In the genomic region with DNA sequence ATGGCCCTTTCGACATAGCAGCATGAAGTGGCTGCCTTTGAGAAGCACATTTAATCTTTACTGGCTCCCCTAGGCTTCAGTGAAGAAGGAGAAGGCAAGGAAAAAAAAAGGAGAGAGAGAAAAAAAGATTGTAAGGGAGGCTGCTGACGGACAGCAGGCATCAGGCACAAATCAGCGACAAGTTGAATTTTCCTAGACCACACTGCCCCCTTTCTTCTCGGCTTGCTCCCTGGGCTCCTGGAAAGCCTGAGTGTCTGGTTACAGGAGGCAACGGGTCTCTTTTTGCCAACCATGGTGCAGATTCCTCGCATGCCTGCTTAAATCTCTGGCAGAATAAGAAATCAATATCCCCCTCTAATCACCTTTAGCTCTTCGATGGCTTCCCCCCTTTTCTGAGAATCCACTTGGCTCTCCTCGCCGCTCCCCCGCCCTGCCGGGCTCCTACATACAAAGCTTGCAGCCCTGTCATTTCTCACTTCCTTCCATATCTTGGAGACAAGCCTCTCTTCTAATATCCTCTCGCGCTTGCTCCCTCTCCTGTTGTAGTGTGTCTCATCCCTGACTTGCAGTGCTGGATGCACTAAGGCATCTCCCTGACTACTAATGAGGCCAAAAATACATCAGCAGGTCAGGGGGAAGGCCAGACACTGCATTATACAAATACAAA, we compare ENCODE assay signal across 8 cellular contexts. TPM values are rescaled to one million over a fixed set of nuclear protein-coding genes. Genes with fewer than 3 reads are reported as not detected.
A peak's percentile ranks its signal among the peaks of the same experiment; 100 is the strongest.
DNase-seq lines count a peak whose midpoint lies in the region; ATAC-seq and TF ChIP-seq lines count a peak whose summit lies in the region.

No MANE protein-coding gene starts in this region.

- H3K9me3 Mint-ChIP-seq in T-helper 2 cell treated with Interferon-gamma antibody and Interleukin-4, amounts not matched to agents 5 μg/mL and 100 μg/mL, for 36 hours = no peaks in the 10 kb centered on the region

- 1 to 3% (median 2%) methylated on average over 13 of the region's 13 CpGs for WGBS in adrenal gland, 4 donors

- peaks cover 35% of the 10 kb centered on the region for H3K27me3 Mint-ChIP-seq in T-helper 2 cell treated with Interferon-gamma antibody and Interleukin-4, amounts not matched to agents 5 μg/mL and 100 μg/mL, for 36 hours (ENCODE audit: low read depth)

- peaks cover 8% of the 10 kb centered on the region for H3K4me1 Mint-ChIP-seq in T-helper 2 cell treated with Interferon-gamma antibody and Interleukin-4, amounts not matched to agents 5 μg/mL and 100 μg/mL, for 36 hours (ENCODE audit: low read depth)

- H3K36me3 ChIP-seq in HUES48 (ENCODE audit: control insufficient read depth, insufficient read depth, low read length) (no peaks in the 10 kb centered on the region), adrenal gland (replicated peaks in 1 of 2) (no peaks in the 10 kb centered on the region), left ventricle myocardium inferior (no peaks in the 10 kb centered on the region)

- peaks cover 30% of the 10 kb centered on the region for H3K27me3 ChIP-seq in HUES48 (ENCODE audit: control insufficient read depth, insufficient read depth, low read length)
- no peaks in the 10 kb centered on the region for H3K27me3 ChIP-seq in adrenal gland
- H3K27me3 ChIP-seq in left ventricle myocardium inferior (ENCODE audit: low read depth) = peaks cover 43% of the 10 kb centered on the region

- TF ChIP-seq CTCF in adrenal gland (IDR thresholded peaks at IDR 0.05) (peak; percentile 20 to 71 (median 57)), left ventricle myocardium inferior (IDR thresholded peaks at IDR 0.05; ENCODE audit: borderline replicate concordance) (peak; percentile 79), GM13977 (IDR thresholded peaks at IDR 0.05; ENCODE audit: extremely low read depth, insufficient read depth, missing control alignments) (no peak)

- H3K9ac ChIP-seq in HUES48 (ENCODE audit: low read depth, low read length) = no peak overlapping the region

- H3K27ac ChIP-seq in HUES48 (ENCODE audit: low read depth, low read length) (peak overlapping the region; percentile 21), adrenal gland (peak overlapping the region; percentile 7 to 89 (median 72)), left ventricle myocardium inferior (replicated peaks) (peak overlapping the region; percentile 89)

- H3K27ac Mint-ChIP-seq in T-helper 2 cell treated with Interferon-gamma antibody and Interleukin-4, amounts not matched to agents 5 μg/mL and 100 μg/mL, for 36 hours = no peak overlapping the region

- intact Hi-C loops in adrenal gland (cut with DNase I) = loop anchor here (5.0 to 10.0 kb wide), 3 partner anchors 103 to 454 kb away; no protein-coding TSS in a partner anchor
- intact Hi-C loops in left ventricle myocardium inferior (cut with micrococcal nuclease) = loop anchor here (10.0 kb wide), 2 partner anchors 93 to 447 kb away; no protein-coding TSS in a partner anchor

- in situ Hi-C loops in GM13977 (cut with MboI; ENCODE audit: low pct_unique_long_range_greater_than_20kb, low sequenced_read_pairs, unreplicated experiment) = no loop called here

- no peak for ATAC-seq in GM21825 (IDR thresholded peaks at IDR 0.05; ENCODE audit: unreplicated experiment)

- no peaks in the 10 kb centered on the region for H3K36me3 Mint-ChIP-seq in T-helper 2 cell treated with Interferon-gamma antibody and Interleukin-4, amounts not matched to agents 5 μg/mL and 100 μg/mL, for 36 hours (ENCODE audit: low read depth)

- H3K4me1 ChIP-seq in HUES48 (ENCODE audit: control insufficient read depth, insufficient read depth, low read length) (peaks cover 41% of the 10 kb centered on the region), adrenal gland (replicated peaks in 1 of 2) (peaks cover 0 to 8% of the 10 kb centered on the region in 2 donors), left ventricle myocardium inferior (peaks cover 25% of the 10 kb centered on the region)

- DNase-seq in adrenal gland (peak; percentile 53 to 91 (median 69)), left ventricle myocardium inferior (peak; percentile 50), pons (ENCODE audit: low spot score) (peak; percentile 97), GM13977 (ENCODE audit: low spot score) (no peak)
- DNase-seq in T-helper 2 cell treated with Interferon-gamma antibody and Interleukin-4, amounts not matched to agents 5 μg/mL and 100 μg/mL, for 36 hours (ENCODE audit: low spot score) = no peak
- no peak for DNase-seq in activated CD8-positive, alpha-beta memory T cell treated with anti-CD3 and anti-CD28 coated beads, Interleukin-2, amount 50 U/mL, for 4 hours

- H3K9me3 ChIP-seq in HUES48 (ENCODE audit: control insufficient read depth, insufficient read depth, low read length) = no peaks in the 10 kb centered on the region
- no peaks in the 10 kb centered on the region for H3K9me3 ChIP-seq in adrenal gland (replicated peaks in 1 of 3)
- H3K9me3 ChIP-seq in left ventricle myocardium inferior (replicated peaks) = no peaks in the 10 kb centered on the region

- H3K4me3 ChIP-seq in HUES48 (ENCODE audit: low read depth, low read length) (peak overlapping the region; percentile 66), adrenal gland (peak overlapping the region in 2 of 4 donors; percentile 20 to 47), left ventricle myocardium inferior (peak overlapping the region; percentile 72)

- no peak overlapping the region for H3K4me3 Mint-ChIP-seq in T-helper 2 cell treated with Interferon-gamma antibody and Interleukin-4, amounts not matched to agents 5 μg/mL and 100 μg/mL, for 36 hours

- TF ChIP-seq POLR2A in adrenal gland (IDR thresholded peaks at IDR 0.05) = peak in 1 of 2 donors; percentile 32

RNA-seq across cellular contexts. Expression of a gene that starts 14.3 kb away (rescaled TPM):
- total RNA-seq in adrenal gland (1 to 10 TPM in 2 of 8 donors, under 1 TPM in 2, not detected in 4; 0.27 to 5.9 (median 2.1) TPM), left ventricle myocardium inferior (0.36 TPM)
- polyA plus RNA-seq in adrenal gland = not detected

Comparison
In these comparisons a context has a peak if more than half of its experiments do, and no peak if none do; other contexts are left out.
1. H3K27ac ChIP-seq: peak in every context shown above with its lines; median percentile 89 in left ventricle myocardium inferior; 72 in adrenal gland; 21 in HUES48.
2. DNase-seq: peak in adrenal gland (7 of 7), left ventricle myocardium inferior (single experiment) and pons (single experiment); none in T-helper 2 cell treated with Interferon-gamma antibody and Interleukin-4, amounts not matched to agents 5 μg/mL and 100 μg/mL, for 36 hours (single experiment), activated CD8-positive, alpha-beta memory T cell treated with anti-CD3 and anti-CD28 coated beads, Interleukin-2, amount 50 U/mL, for 4 hours (single experiment) and GM13977 (single experiment).